8 cellular contexts compared by ENCODE assay signal in the genomic region with DNA sequence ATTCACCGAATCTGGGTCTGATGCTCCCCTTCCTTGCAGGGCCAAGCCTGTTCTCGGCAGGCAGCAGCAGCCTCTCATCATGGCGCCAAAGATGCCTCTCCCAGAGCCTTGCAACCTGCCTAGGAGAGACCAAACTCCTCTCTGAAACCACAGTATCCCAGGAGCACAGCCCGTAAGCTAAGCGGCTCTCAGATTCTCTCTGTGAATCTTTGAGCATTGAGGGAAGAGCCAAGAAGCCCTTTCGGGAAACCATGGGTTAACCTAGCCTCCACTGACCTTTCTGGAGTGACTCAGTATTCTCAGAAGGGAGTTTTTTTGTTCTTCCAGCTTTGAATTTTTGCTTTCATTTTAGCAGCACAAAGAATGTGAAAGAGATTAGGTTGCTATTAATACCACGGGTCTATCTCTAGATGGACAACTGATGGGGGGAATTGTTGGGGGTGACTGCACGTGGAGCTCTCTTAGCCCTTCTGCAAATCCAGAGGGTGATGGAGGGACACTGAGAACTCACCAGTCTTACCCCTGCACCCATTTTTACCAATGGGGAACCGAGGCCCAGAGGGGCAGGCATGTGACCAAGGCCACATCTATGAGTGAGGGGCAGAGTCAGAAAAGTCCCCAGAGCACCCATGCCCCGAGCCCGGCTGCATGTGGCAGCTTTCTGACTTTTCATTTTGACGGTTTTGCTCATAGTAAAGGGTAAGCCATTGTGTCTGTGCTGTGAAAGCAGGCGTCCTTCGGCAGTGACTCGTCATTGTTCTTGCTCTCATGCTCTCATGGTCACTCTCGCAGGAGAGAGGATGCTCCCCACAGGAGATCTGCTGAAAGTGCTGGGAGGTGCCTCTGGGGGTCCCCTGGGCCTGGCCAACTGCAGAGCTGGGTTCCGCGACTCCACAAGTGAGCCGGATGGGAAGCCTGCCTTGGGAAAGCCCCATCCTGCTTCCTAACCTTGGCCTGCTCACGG. TPM values are rescaled to one million over a fixed set of nuclear protein-coding genes. Genes with fewer than 3 reads are reported as not detected.
DNase-seq lines count a peak whose midpoint lies in the region; ATAC-seq and TF ChIP-seq lines count a peak whose summit lies in the region.

No MANE protein-coding gene starts in this region.

- H3K36me3 Mint-ChIP-seq in CD14-positive monocyte (peaks cover 0 to 11% of the 10 kb centered on the region in 2 donors), endodermal cell (ENCODE audit: low read depth) (no peaks in the 10 kb centered on the region), nephron progenitor cell (ENCODE audit: low read depth) (no peaks in the 10 kb centered on the region)

- no peaks in the 10 kb centered on the region for H3K27me3 ChIP-seq in endodermal cell (ENCODE audit: control insufficient read depth, insufficient read depth, low read length, poor library complexity, severe bottlenecking)

- H3K9me3 ChIP-seq in endodermal cell (ENCODE audit: control insufficient read depth, low read length) = no peaks in the 10 kb centered on the region

- 88% methylated on average over 16 to 20 of the region's 20 CpGs for WGBS in endodermal cell (ENCODE audit: insufficient coverage in 1 of 2, insufficient read length in 1 of 2), 2 experiments

- peak overlapping the region; percentile 11 to 79 (median 73) for H3K27ac Mint-ChIP-seq in CD14-positive monocyte
- H3K27ac Mint-ChIP-seq in endodermal cell = no peak overlapping the region
- H3K27ac Mint-ChIP-seq in nephron progenitor cell = no peak overlapping the region

- intact Hi-C loops in CD14-positive monocyte (cut with micrococcal nuclease) = loop anchor here (5.0 to 10.0 kb wide), 3 partner anchors 50 to 113 kb away; partner anchors contain the start of gene RNF141 (in 1 of the 2)

- DNase-seq in CD14-positive monocyte (ENCODE audit: low spot score) = no peak
- DNase-seq in LoVo (ENCODE audit: low spot score) = peak; percentile 53
- no peak for DNase-seq in endodermal cell
- DNase-seq in retinal pigment epithelial cell (ENCODE audit: low read depth) = peak; percentile 59
- no peak for DNase-seq in NCI-H2227 (lab: John Stamatoyannopoulos, UW; ENCODE audit: unreplicated experiment)
- no peak for DNase-seq in nephron progenitor cell
- no peak for DNase-seq in UCSD-AML1 (lab: John Stamatoyannopoulos, UW; ENCODE audit: unreplicated experiment)

- no peak for TF ChIP-seq CTCF in CD14-positive monocyte (IDR thresholded peaks at IDR 0.05)
- TF ChIP-seq CTCF in endodermal cell (conservative IDR thresholded peaks at IDR 0.05) = no peak
- TF ChIP-seq CTCF in retinal pigment epithelial cell (conservative IDR thresholded peaks at IDR 0.05; ENCODE audit: low read depth, low read length) = no peak
- no peak for TF ChIP-seq CTCF in nephron progenitor cell (IDR thresholded peaks at IDR 0.05)

- ATAC-seq in GM21360 (IDR thresholded peaks at IDR 0.05; ENCODE audit: unreplicated experiment) = peak; percentile 48

- H3K9me3 Mint-ChIP-seq in CD14-positive monocyte (peaks cover 0 to 2% (median 0%) of the 10 kb centered on the region in 7 donors), endodermal cell (no peaks in the 10 kb centered on the region), nephron progenitor cell (no peaks in the 10 kb centered on the region)

- H3K36me3 ChIP-seq in endodermal cell (ENCODE audit: control insufficient read depth, insufficient read depth, low read length) = no peaks in the 10 kb centered on the region

- H3K4me3 ChIP-seq in endodermal cell (ENCODE audit: low read length) (no peak overlapping the region), retinal pigment epithelial cell (ENCODE audit: low read length) (no peak overlapping the region)

- no peak overlapping the region for H3K9ac ChIP-seq in endodermal cell (ENCODE audit: extremely low read depth, low read length, poor library complexity, severe bottlenecking)

- H3K27ac ChIP-seq in endodermal cell (ENCODE audit: low read depth, low read length) = peak overlapping the region; percentile 21

- H3K27me3 Mint-ChIP-seq in CD14-positive monocyte (ENCODE audit: low read depth in 3 of 3) = peaks cover 5 to 7% (median 6%) of the 10 kb centered on the region in 3 donors
- H3K27me3 Mint-ChIP-seq in endodermal cell (ENCODE audit: insufficient read depth) = peaks cover 4% of the 10 kb centered on the region
- H3K27me3 Mint-ChIP-seq in nephron progenitor cell (ENCODE audit: low read depth, poor library complexity) = peaks cover 6% of the 10 kb centered on the region

- H3K4me3 Mint-ChIP-seq in CD14-positive monocyte (peak overlapping the region; percentile 58 to 72), endodermal cell (no peak overlapping the region), nephron progenitor cell (no peak overlapping the region)

- H3K4me1 ChIP-seq in endodermal cell (ENCODE audit: control insufficient read depth, insufficient read depth, low read length) = peaks cover 10% of the 10 kb centered on the region

- H3K4me1 Mint-ChIP-seq in CD14-positive monocyte = peaks cover 82% of the 10 kb centered on the region
- H3K4me1 Mint-ChIP-seq in endodermal cell = peaks cover 7% of the 10 kb centered on the region
- peaks cover 41% of the 10 kb centered on the region for H3K4me1 Mint-ChIP-seq in nephron progenitor cell

RNA-seq across cellular contexts. Expression of gene IRAG1, which starts 36.0 kb away (rescaled TPM):
- 1 to 10 TPM; 3.0 to 3.3 TPM for polyA plus RNA-seq in CD14-positive monocyte
- 1 to 10 TPM; 4.2 to 7.3 TPM for total RNA-seq in endodermal cell
- 5.6 TPM for polyA plus RNA-seq in endodermal cell (2013, experiment 1 of 2)
- 5.1 TPM for polyA plus RNA-seq in endodermal cell (2013, experiment 2 of 2)

Comparison
In these comparisons a context has a peak if more than half of its experiments do, and no peak if none do; other contexts are left out.
1. DNase-seq: peak in LoVo (single experiment) and retinal pigment epithelial cell (single experiment); none in CD14-positive monocyte (single experiment), endodermal cell (single experiment), NCI-H2227 (single experiment), nephron progenitor cell (single experiment) and UCSD-AML1 (single experiment).
2. H3K27ac Mint-ChIP-seq: peak in CD14-positive monocyte (7 of 7); none in endodermal cell (single experiment) and nephron progenitor cell (single experiment).
3. H3K4me3 Mint-ChIP-seq: peak in CD14-positive monocyte (2 of 2); none in endodermal cell (single experiment) and nephron progenitor cell (single experiment).